In genomic region chr3:47394140-47394855, GRCh38 we compare ENCODE assay signal across 10 cellular contexts.
DNase-seq lines count a peak whose midpoint lies in the region; ATAC-seq and TF ChIP-seq lines count a peak whose summit lies in the region.
"Had no signal": no experiment of that assay in that cellular context is flagged by ENCODE, and none has a peak within 500 bp of the region (broad histone marks: within the 10 kb centered on the region; RNA-seq: fewer than 3 reads in every experiment).

No MANE protein-coding gene starts in this region.

- peaks cover 11% of the 10 kb centered on the region for H3K4me1 Mint-ChIP-seq in memory B cell

- H3K4me1 ChIP-seq in ACC112 (ENCODE audit: control insufficient read depth, insufficient read depth, low read length, unreplicated experiment): peaks cover 27% of the 10 kb centered on the region
- H3K4me1 ChIP-seq in endocrine pancreas (ENCODE audit: control insufficient read depth, insufficient read depth, low read length): no peaks in the 10 kb centered on the region

- H3K27me3 Mint-ChIP-seq in memory B cell: no peaks in the 10 kb centered on the region

- H3K79me2 ChIP-seq in ACC112 (ENCODE audit: control insufficient read depth, insufficient read depth, low read length, unreplicated experiment): peaks cover 60% of the 10 kb centered on the region

- no peak for DNase-seq in memory B cell (ENCODE audit: low spot score in 2 of 2)
- no peak for DNase-seq in anterior cingulate cortex (lab: John Stamatoyannopoulos, UW)
- DNase-seq in cerebellar nuclear complex (lab: John Stamatoyannopoulos, UW): no peak
- DNase-seq in medulla oblongata (ENCODE audit: extremely low spot score): no peak
- DNase-seq: activated gamma-delta T cell, DMS79 had no signal

- H3K4me3 ChIP-seq in ACC112 (ENCODE audit: low read depth, low read length) (peak overlapping the region; percentile 52; the same call in 1 of the 2 replicates), endocrine pancreas (ENCODE audit: control insufficient read depth, insufficient read depth, low read length) (peak overlapping the region; percentile 23)

- peaks cover 2% of the 10 kb centered on the region for H3K36me3 Mint-ChIP-seq in memory B cell

- H2AFZ ChIP-seq in ACC112 (ENCODE audit: low read length, unreplicated experiment): no peak overlapping the region

- H3K27ac Mint-ChIP-seq in memory B cell: peak overlapping the region; percentile 17

- H3K9me3 Mint-ChIP-seq in memory B cell: no peaks in the 10 kb centered on the region

- no peak for ATAC-seq in memory B cell (ENCODE audit: low read depth)
- ATAC-seq in HG03135 (IDR thresholded peaks at IDR 0.05; ENCODE audit: unreplicated experiment): no peak

- TF ChIP-seq RAD21 in Ishikawa (IDR thresholded peaks at IDR 0.05; ENCODE audit: low read depth): peak; percentile 16; the same call in 1 of the 2 replicates

- H3K27ac ChIP-seq in ACC112 (ENCODE audit: low read depth, low read length): peak overlapping the region; percentile 58

- no peaks in the 10 kb centered on the region for H3K9me3 ChIP-seq in endocrine pancreas (ENCODE audit: control insufficient read depth, low read length)

- H3K36me3 ChIP-seq in ACC112 (ENCODE audit: insufficient read depth, low read length) (no peaks in the 10 kb centered on the region), endocrine pancreas (ENCODE audit: control insufficient read depth, insufficient read depth, low read length) (peaks cover 3% of the 10 kb centered on the region)

- H3K9ac ChIP-seq in endocrine pancreas (ENCODE audit: control insufficient read depth, insufficient read depth, low read length): no peak overlapping the region

- no peaks in the 10 kb centered on the region for H3K27me3 ChIP-seq in ACC112 (ENCODE audit: insufficient read depth, low read length)
- H3K27me3 ChIP-seq in endocrine pancreas (ENCODE audit: control insufficient read depth, insufficient read depth, low read length): no peaks in the 10 kb centered on the region

- H3K4me3 Mint-ChIP-seq in memory B cell: no peak overlapping the region

- TF ChIP-seq EP300 in Ishikawa (IDR thresholded peaks at IDR 0.05; ENCODE audit: borderline replicate concordance): peak; percentile 68

TF ChIP-seq in Ishikawa, 13 proteins besides CTCF, POLR2A, EP300 and RAD21:
- TF ChIP-seq CEBPB (IDR thresholded peaks at IDR 0.05) (0 out of 2 replicates have a peak, but pooled peaks have one; percentile 1), TEAD4 (IDR thresholded peaks at IDR 0.05) (peak; percentile 72), EGR1 (IDR thresholded peaks at IDR 0.05) (no peak), TCF12 (IDR thresholded peaks at IDR 0.05; ENCODE audit: low read depth) (peak; percentile 72), TAF1 (IDR thresholded peaks at IDR 0.05; ENCODE audit: low read depth) (no peak), NFIC (IDR thresholded peaks at IDR 0.05) (peak; percentile 87), FOXM1 (IDR thresholded peaks at IDR 0.05; ENCODE audit: borderline replicate concordance, low read depth) (peak; percentile 40; the same call in 1 of the 2 replicates)
